Comparison of ENCODE assay signal across 12 cellular contexts in the genomic region with DNA sequence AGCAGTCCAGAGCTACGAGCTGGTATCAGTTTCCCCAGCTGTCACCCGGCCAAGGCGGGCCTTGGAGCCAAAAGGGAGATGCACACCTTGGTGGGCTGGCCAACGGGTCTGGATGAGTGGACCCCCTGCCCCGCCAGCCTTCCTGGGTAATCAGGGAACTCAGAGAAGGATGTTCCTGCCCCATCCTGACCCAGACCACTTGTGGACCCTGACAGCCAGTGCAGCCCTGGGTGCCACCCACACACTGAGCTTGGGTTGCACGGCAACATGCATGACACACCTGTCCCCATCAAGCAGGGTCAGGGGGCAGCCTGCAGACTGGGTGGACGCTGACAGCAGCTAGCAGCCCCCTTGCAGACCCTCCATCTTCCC. TPM values are rescaled to one million over a fixed set of nuclear protein-coding genes. Genes with fewer than 3 reads are reported as not detected.
A peak's percentile ranks its signal among the peaks of the same experiment; 100 is the strongest.
DNase-seq lines count a peak whose midpoint lies in the region; ATAC-seq and TF ChIP-seq lines count a peak whose summit lies in the region.
"Had no signal": no experiment of that assay in that cellular context is flagged by ENCODE, and none has a peak within 500 bp of the region (broad histone marks: within the 10 kb centered on the region; RNA-seq: fewer than 3 reads in every experiment).

No MANE protein-coding gene starts in this region.

- H3K36me3 ChIP-seq in iPS-15b (ENCODE audit: control insufficient read depth, insufficient read depth, low read length): peaks cover 3% of the 10 kb centered on the region
- H3K36me3 ChIP-seq in stomach: no peaks in the 10 kb centered on the region

- no peak overlapping the region for H3K27ac Mint-ChIP-seq in activated naive CD4-positive, alpha-beta T cell treated with anti-CD3 and anti-CD28 coated beads for 36 hours
- no peak overlapping the region for H3K27ac Mint-ChIP-seq in activated CD8-positive, alpha-beta T cell treated with anti-CD3 and anti-CD28 coated beads for 36 hours

- H3K27me3 ChIP-seq in iPS-15b (ENCODE audit: control insufficient read depth, insufficient read depth, low read length): peaks cover 46% of the 10 kb centered on the region
- peaks cover 10 to 53% (median 40%) of the 10 kb centered on the region in 3 donors for H3K27me3 ChIP-seq in stomach

- H3K4me1 Mint-ChIP-seq in activated naive CD4-positive, alpha-beta T cell treated with anti-CD3 and anti-CD28 coated beads for 36 hours (ENCODE audit: low read depth): peaks cover 34% of the 10 kb centered on the region
- H3K4me1 Mint-ChIP-seq in activated CD8-positive, alpha-beta T cell treated with anti-CD3 and anti-CD28 coated beads for 36 hours (ENCODE audit: low read depth): peaks cover 32% of the 10 kb centered on the region

- TF ChIP-seq EP300 in stomach (IDR thresholded peaks at IDR 0.05): no peak

- DNase-seq in activated naive CD4-positive, alpha-beta T cell treated with anti-CD3 and anti-CD28 coated beads for 36 hours: no peak
- no peak for DNase-seq in activated naive CD4-positive, alpha-beta T cell treated with anti-CD3 and anti-CD28 coated beads, Interleukin-2, amount 50 U/mL, for 16 hours
- DNase-seq in activated CD8-positive, alpha-beta T cell treated with anti-CD3 and anti-CD28 coated beads for 36 hours: no peak
- DNase-seq in stomach: no peak
- DNase-seq in NCI-H2227 treated with DMSO at 0.1 percent for 48 hours (lab: John Stamatoyannopoulos, UW): no peak
- DNase-seq in omental fat pad (ENCODE audit: low spot score): no peak
- DNase-seq: NCI-H446 treated with DMSO at 0.1 percent for 48 hours had no signal

- H3K4me3 Mint-ChIP-seq in activated naive CD4-positive, alpha-beta T cell treated with anti-CD3 and anti-CD28 coated beads for 36 hours: peak overlapping the region; percentile 96
- H3K4me3 Mint-ChIP-seq in activated CD8-positive, alpha-beta T cell treated with anti-CD3 and anti-CD28 coated beads for 36 hours: peak overlapping the region; percentile 92

- H3K9me3 ChIP-seq in iPS-15b (ENCODE audit: control insufficient read depth, insufficient read depth, low read length) (no peaks in the 10 kb centered on the region), stomach (no peaks in the 10 kb centered on the region)

- CTCF ChIA-PET in activated naive CD4-positive, alpha-beta T cell treated with anti-CD3 and anti-CD28 coated beads for 36 hours (lab: Charles Lee): no interaction called here
- CTCF ChIA-PET in activated CD8-positive, alpha-beta T cell treated with anti-CD3 and anti-CD28 coated beads for 36 hours (lab: Charles Lee): interaction anchor here (1.2 kb wide), 2 partner anchors 9 to 23 kb away, joined by 4 to 5 read pairs; partner anchors contain the start of gene SLC25A1

- no peak overlapping the region for H3K27ac ChIP-seq in stomach

- no peak for TF ChIP-seq POLR2A in stomach (IDR thresholded peaks at IDR 0.05)

- intact Hi-C loops in activated naive CD4-positive, alpha-beta T cell treated with anti-CD3 and anti-CD28 coated beads for 36 hours (cut with micrococcal nuclease): no loop called here
- intact Hi-C loops in activated CD8-positive, alpha-beta T cell treated with anti-CD3 and anti-CD28 coated beads for 36 hours (cut with micrococcal nuclease): no loop called here
- intact Hi-C loops in stomach (cut with DNase I; ENCODE audit: low total_unique reads): no loop called here

- H3K36me3 Mint-ChIP-seq in activated naive CD4-positive, alpha-beta T cell treated with anti-CD3 and anti-CD28 coated beads for 36 hours (ENCODE audit: low read depth): peaks cover 4% of the 10 kb centered on the region
- peaks cover 14% of the 10 kb centered on the region for H3K36me3 Mint-ChIP-seq in activated CD8-positive, alpha-beta T cell treated with anti-CD3 and anti-CD28 coated beads for 36 hours (ENCODE audit: low read depth)

- peaks cover 36% of the 10 kb centered on the region for H3K27me3 Mint-ChIP-seq in activated naive CD4-positive, alpha-beta T cell treated with anti-CD3 and anti-CD28 coated beads for 36 hours (ENCODE audit: low read depth)
- H3K27me3 Mint-ChIP-seq in activated CD8-positive, alpha-beta T cell treated with anti-CD3 and anti-CD28 coated beads for 36 hours: peaks cover 29% of the 10 kb centered on the region

- no peaks in the 10 kb centered on the region for H3K9me3 Mint-ChIP-seq in activated naive CD4-positive, alpha-beta T cell treated with anti-CD3 and anti-CD28 coated beads for 36 hours
- no peaks in the 10 kb centered on the region for H3K9me3 Mint-ChIP-seq in activated CD8-positive, alpha-beta T cell treated with anti-CD3 and anti-CD28 coated beads for 36 hours

- H3K4me3 ChIP-seq in iPS-15b (ENCODE audit: low read depth, low read length) (peak overlapping the region; percentile 39), stomach (peak overlapping the region in 3 of 4 donors; percentile 23 to 43 (median 24))

- H3K4me1 ChIP-seq in iPS-15b (ENCODE audit: control insufficient read depth, insufficient read depth, low read length) (peaks cover 10% of the 10 kb centered on the region), stomach (peaks cover 47 to 56% (median 54%) of the 10 kb centered on the region in 4 donors)

- WGBS in stomach, 5 donors: 38 to 53% (median 40%) methylated on average over 3 to 7 of the region's 7 CpGs

- H3K9ac ChIP-seq in iPS-15b (ENCODE audit: low read depth, low read length): no peak overlapping the region

- TF ChIP-seq CTCF in activated CD8-positive, alpha-beta T cell treated with anti-CD3 and anti-CD28 coated beads for 36 hours (IDR thresholded peaks at IDR 0.05): no peak
- no peak for TF ChIP-seq CTCF in stomach (IDR thresholded peaks at IDR 0.05)
- TF ChIP-seq CTCF in omental fat pad (IDR thresholded peaks at IDR 0.05): no peak

- POLR2A ChIA-PET in activated CD8-positive, alpha-beta T cell treated with anti-CD3 and anti-CD28 coated beads for 36 hours (lab: Charles Lee): no interaction called here

- no peak for ATAC-seq in activated CD8-positive, alpha-beta T cell treated with anti-CD3 and anti-CD28 coated beads for 36 hours
- no peak for ATAC-seq in HG03354 (IDR thresholded peaks at IDR 0.05; ENCODE audit: poor library complexity, severe bottlenecking, unreplicated experiment)
- ATAC-seq in omental fat pad (ENCODE audit: low FRiP score): no peak

RNA-seq across cellular contexts. Expression of gene SLC25A1, which starts 8.6 kb away (rescaled TPM):
- total RNA-seq in activated naive CD4-positive, alpha-beta T cell treated with anti-CD3 and anti-CD28 coated beads for 36 hours: 10 to 100 TPM; 54.0 to 58.4 TPM
- total RNA-seq in activated CD8-positive, alpha-beta T cell treated with anti-CD3 and anti-CD28 coated beads for 36 hours: 10 to 100 TPM; 56.4 to 57.6 TPM
- 100 to 1,000 TPM in 2 of 5 donors, 10 to 100 TPM in 2, 1 to 10 TPM in 1; 1.2 to 165 (median 41.3) TPM for total RNA-seq in stomach
- polyA plus RNA-seq in stomach: 10 to 100 TPM; 31.8 to 69.1 (median 67.2) TPM
- total RNA-seq in omental fat pad: 100 to 1,000 TPM in 2 of 4 donors, 10 to 100 TPM in 2; 76.4 to 135 (median 97.4) TPM

RNA-seq across cellular contexts. Expression of gene GSC2, which starts 19.8 kb away (rescaled TPM):
- not detected for total RNA-seq in activated naive CD4-positive, alpha-beta T cell treated with anti-CD3 and anti-CD28 coated beads for 36 hours
- total RNA-seq in activated CD8-positive, alpha-beta T cell treated with anti-CD3 and anti-CD28 coated beads for 36 hours: not detected
- not detected for total RNA-seq in stomach
- not detected for polyA plus RNA-seq in stomach
- total RNA-seq in omental fat pad: not detected
- total RNA-seq: lung microvascular endothelial cell; T-helper 2 cell treated with Interferon-gamma antibody and Interleukin-4, amounts not matched to agents 100 ng/mL and 5 ng/mL, for 36 hours had no signal
- polyA plus RNA-seq: adipose tissue had no signal

RNA-seq across cellular contexts. Expression of gene ESS2, which starts 25.5 kb away (rescaled TPM):
- 10 to 100 TPM in 1 of 2 experiments, 1 to 10 TPM in 1; 9.9 to 11.0 TPM for total RNA-seq in activated naive CD4-positive, alpha-beta T cell treated with anti-CD3 and anti-CD28 coated beads for 36 hours
- 10 to 100 TPM; 11.7 to 12.9 TPM for total RNA-seq in activated CD8-positive, alpha-beta T cell treated with anti-CD3 and anti-CD28 coated beads for 36 hours
- total RNA-seq in stomach (1 to 10 TPM in 4 of 5 donors, not detected in 1; 1.4 to 9.4 (median 7.9) TPM), omental fat pad (10 to 100 TPM; 10.4 to 22.7 (median 12.8) TPM)
- 10 to 100 TPM; 13.3 to 18.5 (median 16.4) TPM for polyA plus RNA-seq in stomach

RNA-seq across cellular contexts. Expression of gene TSSK2, which starts 38.8 kb away (rescaled TPM):
- not detected for total RNA-seq in activated naive CD4-positive, alpha-beta T cell treated with anti-CD3 and anti-CD28 coated beads for 36 hours
- total RNA-seq in activated CD8-positive, alpha-beta T cell treated with anti-CD3 and anti-CD28 coated beads for 36 hours: not detected
- not detected for total RNA-seq in stomach
- polyA plus RNA-seq in stomach: under 1 TPM in 1 of 3 donors, not detected in 2; 0.08 TPM
- under 1 TPM in 1 of 4 donors, not detected in 3; 0.79 TPM for total RNA-seq in omental fat pad
- total RNA-seq: lung microvascular endothelial cell; T-helper 2 cell treated with Interferon-gamma antibody and Interleukin-4, amounts not matched to agents 100 ng/mL and 5 ng/mL, for 36 hours had no signal

RNA-seq across cellular contexts. Expression of gene DGCR2, which starts 47.7 kb away (rescaled TPM):
- 10 to 100 TPM; 15.4 to 16.4 TPM for total RNA-seq in activated naive CD4-positive, alpha-beta T cell treated with anti-CD3 and anti-CD28 coated beads for 36 hours
- 10 to 100 TPM; 18.0 to 20.0 TPM for total RNA-seq in activated CD8-positive, alpha-beta T cell treated with anti-CD3 and anti-CD28 coated beads for 36 hours
- 10 to 100 TPM; 11.1 to 75.3 (median 50.9) TPM for total RNA-seq in stomach
- polyA plus RNA-seq in stomach: 10 to 100 TPM in 2 of 3 donors, 1 to 10 TPM in 1; 5.0 to 22.2 (median 15.2) TPM
- 10 to 100 TPM; 29.5 to 62.4 (median 30.5) TPM for total RNA-seq in omental fat pad
